In genomic region chr15:92656089-92656488, GRCh38 we compare ENCODE assay signal across 9 cellular contexts. TPM values are rescaled to one million over a fixed set of nuclear protein-coding genes. Genes with fewer than 3 reads are reported as not detected.
DNase-seq lines count a peak whose midpoint lies in the region; ATAC-seq lines count a peak whose summit lies in the region.
"Had no signal": no experiment of that assay in that cellular context is flagged by ENCODE, and none has a peak within 500 bp of the region (broad histone marks: within the 10 kb centered on the region; RNA-seq: fewer than 3 reads in every experiment).

No MANE protein-coding gene starts in this region.

- peaks cover 20% of the 10 kb centered on the region for H3K27me3 ChIP-seq in CD4-positive, CD25-positive, alpha-beta regulatory T cell (ENCODE audit: control insufficient read depth, insufficient read depth, low read length)
- peaks cover 10% of the 10 kb centered on the region for H3K27me3 ChIP-seq in neuron (ENCODE audit: insufficient read depth, low read length)

- H3K27ac Mint-ChIP-seq in CD4-positive, CD25-positive, alpha-beta regulatory T cell, result no peak overlapping the region
- peak overlapping the region in 1 of 3 donors; percentile 33 for H3K27ac Mint-ChIP-seq in IgD-negative memory B cell
- no peak overlapping the region for H3K27ac Mint-ChIP-seq in dendritic cell treated with granulocyte-macrophage colony-stimulating factor and Interleukin-4, amounts not matched to agents 40 ng/mL and 50 ng/mL, for 4 days

- peaks cover 0 to 20% (median 5%) of the 10 kb centered on the region in 4 donors for H3K4me1 Mint-ChIP-seq in CD4-positive, CD25-positive, alpha-beta regulatory T cell
- peaks cover 3 to 9% (median 5%) of the 10 kb centered on the region in 3 donors for H3K4me1 Mint-ChIP-seq in IgD-negative memory B cell
- peaks cover 16% of the 10 kb centered on the region for H3K4me1 Mint-ChIP-seq in dendritic cell treated with granulocyte-macrophage colony-stimulating factor and Interleukin-4, amounts not matched to agents 40 ng/mL and 50 ng/mL, for 4 days (ENCODE audit: low read depth)

- no peaks in the 10 kb centered on the region for H3K9me3 ChIP-seq in CD4-positive, CD25-positive, alpha-beta regulatory T cell (ENCODE audit: control insufficient read depth in 2 of 2, low read length in 2 of 2)
- peaks cover 5% of the 10 kb centered on the region for H3K9me3 ChIP-seq in neuron (ENCODE audit: low read length)
- H3K9me3 ChIP-seq: HAP-1 had no signal

- DNase-seq in CD4-positive, CD25-positive, alpha-beta regulatory T cell, result no peak
- no peak for DNase-seq in GOT3 (lab: John Stamatoyannopoulos, UW)
- DNase-seq in activated effector memory CD4-positive, alpha-beta T cell treated with anti-CD3 and anti-CD28 coated beads, Interleukin-2, amount 50 U/mL, for 16 hours, result no peak
- DNase-seq in NCI-H526 (lab: John Stamatoyannopoulos, UW), result no peak

- H2AFZ ChIP-seq in neuron (ENCODE audit: low read depth, low read length), result peak overlapping the region; percentile 89

- H3K27ac ChIP-seq in CD4-positive, CD25-positive, alpha-beta regulatory T cell (ENCODE audit: insufficient read depth, low read length, poor library complexity, severe bottlenecking), result no peak overlapping the region

- peaks cover 49% of the 10 kb centered on the region for H3K27me3 Mint-ChIP-seq in CD4-positive, CD25-positive, alpha-beta regulatory T cell
- H3K27me3 Mint-ChIP-seq in IgD-negative memory B cell, result peaks cover 42% of the 10 kb centered on the region
- peaks cover 49% of the 10 kb centered on the region for H3K27me3 Mint-ChIP-seq in dendritic cell treated with granulocyte-macrophage colony-stimulating factor and Interleukin-4, amounts not matched to agents 40 ng/mL and 50 ng/mL, for 4 days

- intact Hi-C loops in dendritic cell treated with granulocyte-macrophage colony-stimulating factor and Interleukin-4, amounts not matched to agents 40 ng/mL and 50 ng/mL, for 4 days (cut with micrococcal nuclease), result loop anchor here (10.0 kb wide), 1 partner anchor 59 kb away; no protein-coding TSS in a partner anchor

- peak overlapping the region; percentile 59 to 81 (median 76) for H3K4me3 Mint-ChIP-seq in CD4-positive, CD25-positive, alpha-beta regulatory T cell
- H3K4me3 Mint-ChIP-seq in IgD-negative memory B cell, result peak overlapping the region in 3 of 4 donors; percentile 32 to 86 (median 49)
- peak overlapping the region; percentile 37 for H3K4me3 Mint-ChIP-seq in dendritic cell treated with granulocyte-macrophage colony-stimulating factor and Interleukin-4, amounts not matched to agents 40 ng/mL and 50 ng/mL, for 4 days

- no peaks in the 10 kb centered on the region for H3K36me3 Mint-ChIP-seq in CD4-positive, CD25-positive, alpha-beta regulatory T cell
- no peaks in the 10 kb centered on the region for H3K36me3 Mint-ChIP-seq in IgD-negative memory B cell
- H3K36me3 Mint-ChIP-seq in dendritic cell treated with granulocyte-macrophage colony-stimulating factor and Interleukin-4, amounts not matched to agents 40 ng/mL and 50 ng/mL, for 4 days (ENCODE audit: low read depth), result no peaks in the 10 kb centered on the region

- no peak for ATAC-seq in CD4-positive, CD25-positive, alpha-beta regulatory T cell (ENCODE audit: low read depth in 2 of 2)
- no peak for ATAC-seq in GM18858 (IDR thresholded peaks at IDR 0.05; ENCODE audit: unreplicated experiment)

- no peaks in the 10 kb centered on the region for H3K9me3 Mint-ChIP-seq in CD4-positive, CD25-positive, alpha-beta regulatory T cell
- peaks cover 0 to 1% (median 0%) of the 10 kb centered on the region in 3 donors for H3K9me3 Mint-ChIP-seq in IgD-negative memory B cell
- H3K9me3 Mint-ChIP-seq in dendritic cell treated with granulocyte-macrophage colony-stimulating factor and Interleukin-4, amounts not matched to agents 40 ng/mL and 50 ng/mL, for 4 days, result no peaks in the 10 kb centered on the region

- no peaks in the 10 kb centered on the region for H3K36me3 ChIP-seq in CD4-positive, CD25-positive, alpha-beta regulatory T cell (ENCODE audit: control insufficient read depth, insufficient read depth, low read length)
- H3K36me3 ChIP-seq in neuron (ENCODE audit: insufficient read depth, low read length), result no peaks in the 10 kb centered on the region
- H3K36me3 ChIP-seq: HAP-1 had no signal

- no peak overlapping the region for H3K4me3 ChIP-seq in CD4-positive, CD25-positive, alpha-beta regulatory T cell (ENCODE audit: low read depth, low read length)
- H3K4me3 ChIP-seq in neuron (ENCODE audit: low read length), result peak overlapping the region; percentile 57

- H3K4me1 ChIP-seq in CD4-positive, CD25-positive, alpha-beta regulatory T cell (ENCODE audit: control insufficient read depth, insufficient read depth, low read length, poor library complexity, severe bottlenecking), result no peaks in the 10 kb centered on the region
- H3K4me1 ChIP-seq in neuron (ENCODE audit: insufficient read depth, low read length), result peaks cover 2% of the 10 kb centered on the region

RNA-seq across cellular contexts. Expression of gene FAM174B, which starts 0.5 kb away (rescaled TPM):
- total RNA-seq in CD4-positive, CD25-positive, alpha-beta regulatory T cell, result 4.1 TPM
- polyA plus RNA-seq in CD4-positive, CD25-positive, alpha-beta regulatory T cell, result 10 to 100 TPM in 3 of 4 donors, 1 to 10 TPM in 1; 8.4 to 15.1 (median 13.1) TPM
- 1.4 TPM for polyA plus RNA-seq in IgD-negative memory B cell
